In the genomic region with DNA sequence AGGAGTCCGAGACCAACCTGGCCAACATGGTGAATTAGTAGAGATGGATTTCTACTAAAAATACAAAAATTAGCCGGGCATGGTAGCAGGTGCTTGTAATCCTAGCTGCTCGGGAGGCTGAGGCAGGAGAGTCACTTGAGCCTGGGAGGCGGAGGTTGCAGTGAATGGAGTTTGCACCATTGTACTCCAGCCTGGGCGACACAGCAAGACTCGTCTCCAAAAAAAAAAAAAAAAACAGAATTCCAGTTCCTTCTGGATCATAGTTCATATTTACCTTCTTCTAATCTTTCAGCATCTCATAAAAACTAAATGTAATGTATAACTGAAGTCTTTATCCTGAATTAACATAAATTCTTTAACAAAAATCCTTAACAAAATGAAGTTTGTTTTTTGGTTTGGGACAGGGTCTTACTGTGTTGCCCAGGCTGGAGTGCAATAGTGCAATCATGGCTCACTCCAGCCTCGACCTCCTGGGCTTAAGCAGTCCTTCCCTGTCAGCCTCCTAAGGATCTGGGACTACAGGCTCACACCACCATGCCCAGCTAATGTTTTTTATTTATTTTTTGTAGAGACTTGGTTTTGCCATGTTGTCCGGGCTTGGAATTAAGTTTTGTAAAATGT, we compare ENCODE assay signal across 23 cellular contexts. TPM values are rescaled to one million over a fixed set of nuclear protein-coding genes. Genes with fewer than 3 reads are reported as not detected.
A peak's percentile ranks its signal among the peaks of the same experiment; 100 is the strongest.
DNase-seq lines count a peak whose midpoint lies in the region; ATAC-seq and TF ChIP-seq lines count a peak whose summit lies in the region.
"Had no signal": no experiment of that assay in that cellular context is flagged by ENCODE, and none has a peak within 500 bp of the region (broad histone marks: within the 10 kb centered on the region; RNA-seq: fewer than 3 reads in every experiment).

No MANE protein-coding gene starts in this region.

- ATAC-seq in left colon (peak; percentile 83), HG02852 (IDR thresholded peaks at IDR 0.05; ENCODE audit: unreplicated experiment) (no peak)
- no peak for ATAC-seq in stimulated activated effector memory CD8-positive, alpha-beta T cell treated with anti-CD3 and anti-CD28 coated beads, Interleukin-12 subunit alpha, Interleukin-12 subunit beta, amount 100 ng/mL, for 72 hours
- ATAC-seq: GM23338 had no signal

- no peak overlapping the region for H3K4me3 Mint-ChIP-seq in activated CD4-positive, alpha-beta memory T cell treated with anti-CD3 and anti-CD28 coated beads for 36 hours
- H3K4me3 Mint-ChIP-seq in activated CD4-positive, alpha-beta memory T cell treated with anti-CD3 and anti-CD28 coated beads, Interleukin-2, amount 10 ng/mL, durations not matched to agents 7 days and 5 days, result no peak overlapping the region
- H3K4me3 Mint-ChIP-seq in CD14-positive monocyte, result no peak overlapping the region
- no peak overlapping the region for H3K4me3 Mint-ChIP-seq in stimulated activated effector memory CD8-positive, alpha-beta T cell treated with anti-CD3 and anti-CD28 coated beads, Interleukin-12 subunit alpha, Interleukin-12 subunit beta, amount 100 ng/mL, for 72 hours
- H3K4me3 Mint-ChIP-seq: GM23338, H9 had no signal

- no peaks in the 10 kb centered on the region for H3K27me3 Mint-ChIP-seq in activated CD4-positive, alpha-beta memory T cell treated with anti-CD3 and anti-CD28 coated beads for 36 hours
- H3K27me3 Mint-ChIP-seq in activated CD4-positive, alpha-beta memory T cell treated with anti-CD3 and anti-CD28 coated beads, Interleukin-2, amount 10 ng/mL, durations not matched to agents 7 days and 5 days, result no peaks in the 10 kb centered on the region
- H3K27me3 Mint-ChIP-seq in CD14-positive monocyte (ENCODE audit: low read depth in 3 of 3), result peaks cover 0 to 2% (median 0%) of the 10 kb centered on the region in 3 donors

- intact Hi-C loops in activated CD4-positive, alpha-beta memory T cell treated with anti-CD3 and anti-CD28 coated beads for 36 hours (cut with micrococcal nuclease), result no loop called here
- intact Hi-C loops in CD14-positive monocyte (cut with micrococcal nuclease) (no loop called here), left colon (cut with DNase I, micrococcal nuclease) (no loop called here)

- H3K9me3 Mint-ChIP-seq in activated CD4-positive, alpha-beta memory T cell treated with anti-CD3 and anti-CD28 coated beads for 36 hours, result no peaks in the 10 kb centered on the region
- H3K9me3 Mint-ChIP-seq in activated CD4-positive, alpha-beta memory T cell treated with anti-CD3 and anti-CD28 coated beads, Interleukin-2, amount 10 ng/mL, durations not matched to agents 7 days and 5 days, result no peaks in the 10 kb centered on the region
- no peaks in the 10 kb centered on the region for H3K9me3 Mint-ChIP-seq in CD14-positive monocyte
- H3K9me3 Mint-ChIP-seq in stimulated activated effector memory CD8-positive, alpha-beta T cell treated with anti-CD3 and anti-CD28 coated beads, Interleukin-12 subunit alpha, Interleukin-12 subunit beta, amount 100 ng/mL, for 72 hours, result no peaks in the 10 kb centered on the region
- H3K9me3 Mint-ChIP-seq: GM23338, H9 had no signal

- POLR2A ChIA-PET in activated CD4-positive, alpha-beta memory T cell treated with anti-CD3 and anti-CD28 coated beads for 36 hours (lab: Charles Lee), result no interaction called here
- POLR2A ChIA-PET in activated CD4-positive, alpha-beta memory T cell treated with anti-CD3 and anti-CD28 coated beads, Interleukin-2, amount 10 ng/mL, durations not matched to agents 7 days and 5 days (lab: Charles Lee), result no interaction called here

- no peaks in the 10 kb centered on the region for H3K4me1 Mint-ChIP-seq in activated CD4-positive, alpha-beta memory T cell treated with anti-CD3 and anti-CD28 coated beads for 36 hours (ENCODE audit: low read depth)
- H3K4me1 Mint-ChIP-seq in activated CD4-positive, alpha-beta memory T cell treated with anti-CD3 and anti-CD28 coated beads, Interleukin-2, amount 10 ng/mL, durations not matched to agents 7 days and 5 days, result no peaks in the 10 kb centered on the region
- no peaks in the 10 kb centered on the region for H3K4me1 Mint-ChIP-seq in CD14-positive monocyte
- H3K4me1 Mint-ChIP-seq in stimulated activated effector memory CD8-positive, alpha-beta T cell treated with anti-CD3 and anti-CD28 coated beads, Interleukin-12 subunit alpha, Interleukin-12 subunit beta, amount 100 ng/mL, for 72 hours, result no peaks in the 10 kb centered on the region
- H3K4me1 Mint-ChIP-seq: GM23338, H9 had no signal

- TF ChIP-seq CTCF in CD14-positive monocyte (IDR thresholded peaks at IDR 0.05), result no peak
- TF ChIP-seq CTCF in GM20000 (IDR thresholded peaks at IDR 0.05; ENCODE audit: extremely low read depth, missing control alignments), result no peak

- DNase-seq in activated CD4-positive, alpha-beta memory T cell treated with anti-CD3 and anti-CD28 coated beads for 36 hours, result no peak
- DNase-seq in activated CD4-positive, alpha-beta memory T cell treated with anti-CD3 and anti-CD28 coated beads, Interleukin-2, amount 10 ng/mL, durations not matched to agents 7 days and 5 days, result no peak
- DNase-seq in CD14-positive monocyte (ENCODE audit: low spot score), result no peak
- peak; percentile 40 to 41 for DNase-seq in left colon
- DNase-seq in stimulated activated effector memory CD8-positive, alpha-beta T cell treated with anti-CD3 and anti-CD28 coated beads, Interleukin-12 subunit alpha, Interleukin-12 subunit beta, amount 100 ng/mL, for 72 hours (ENCODE audit: low spot score in 2 of 2), result no peak
- no peak for DNase-seq in mesenteric fat pad (ENCODE audit: low spot score)
- no peak for DNase-seq in GM20000 (ENCODE audit: low spot score)
- DNase-seq: 8988T; ACHN; BE2C; H9; KG1; MG63; NCI-H1417; NCI-H1694; NCI-H2029 treated with DMSO at 0.1 percent for 48 hours; NCI-H446 treated with DMSO at 0.1 percent for 48 hours; NCI-H526; NCI-H82; NK-92 treated with Interleukin-12 subunit alpha and Interleukin-12 subunit beta, amount 100 ng/mL, for 24 hours; PC-3 had no signal

- CTCF ChIA-PET in activated CD4-positive, alpha-beta memory T cell treated with anti-CD3 and anti-CD28 coated beads for 36 hours (lab: Charles Lee), result interaction anchor here (0.6 kb wide), 1 partner anchor 18 kb away, joined by 3 read pairs; no protein-coding TSS in a partner anchor
- CTCF ChIA-PET in activated CD4-positive, alpha-beta memory T cell treated with anti-CD3 and anti-CD28 coated beads, Interleukin-2, amount 10 ng/mL, durations not matched to agents 7 days and 5 days (lab: Charles Lee), result no interaction called here

- H3K27ac Mint-ChIP-seq in activated CD4-positive, alpha-beta memory T cell treated with anti-CD3 and anti-CD28 coated beads for 36 hours, result peak overlapping the region; percentile 49
- H3K27ac Mint-ChIP-seq in activated CD4-positive, alpha-beta memory T cell treated with anti-CD3 and anti-CD28 coated beads, Interleukin-2, amount 10 ng/mL, durations not matched to agents 7 days and 5 days, result no peak overlapping the region
- H3K27ac Mint-ChIP-seq in CD14-positive monocyte, result peak overlapping the region in 4 of 7 donors; percentile 30 to 87 (median 74)
- peak overlapping the region; percentile 64 for H3K27ac Mint-ChIP-seq in stimulated activated effector memory CD8-positive, alpha-beta T cell treated with anti-CD3 and anti-CD28 coated beads, Interleukin-12 subunit alpha, Interleukin-12 subunit beta, amount 100 ng/mL, for 72 hours
- H3K27ac Mint-ChIP-seq: GM23338, H9 had no signal

- H3K36me3 Mint-ChIP-seq in activated CD4-positive, alpha-beta memory T cell treated with anti-CD3 and anti-CD28 coated beads for 36 hours, result peaks cover 26% of the 10 kb centered on the region
- H3K36me3 Mint-ChIP-seq in activated CD4-positive, alpha-beta memory T cell treated with anti-CD3 and anti-CD28 coated beads, Interleukin-2, amount 10 ng/mL, durations not matched to agents 7 days and 5 days (ENCODE audit: low read depth), result peaks cover 49% of the 10 kb centered on the region
- H3K36me3 Mint-ChIP-seq in CD14-positive monocyte, result peaks cover 52 to 77% of the 10 kb centered on the region in 2 donors
- H3K36me3 Mint-ChIP-seq in stimulated activated effector memory CD8-positive, alpha-beta T cell treated with anti-CD3 and anti-CD28 coated beads, Interleukin-12 subunit alpha, Interleukin-12 subunit beta, amount 100 ng/mL, for 72 hours, result peaks cover 92% of the 10 kb centered on the region

RNA-seq across cellular contexts. Expression of a gene that starts 37.6 kb away (rescaled TPM):
- 10 to 100 TPM; 48.8 to 56.8 TPM for total RNA-seq in activated CD4-positive, alpha-beta memory T cell treated with anti-CD3 and anti-CD28 coated beads for 36 hours
- total RNA-seq in activated CD4-positive, alpha-beta memory T cell treated with anti-CD3 and anti-CD28 coated beads, Interleukin-2, amount 10 ng/mL, durations not matched to agents 7 days and 5 days, result 10 to 100 TPM; 51.4 to 51.5 TPM
- polyA plus RNA-seq in CD14-positive monocyte, result 10 to 100 TPM; 29.4 to 48.1 TPM
- 100 to 1,000 TPM; 147 to 199 TPM for total RNA-seq in left colon
- total RNA-seq in mesenteric fat pad, result 58.4 TPM

RNA-seq across cellular contexts. Expression of a gene that starts 38.1 kb away (rescaled TPM):
- total RNA-seq in activated CD4-positive, alpha-beta memory T cell treated with anti-CD3 and anti-CD28 coated beads for 36 hours, result 10 to 100 TPM; 48.9 to 51.8 TPM
- 10 to 100 TPM; 51.7 to 59.4 TPM for total RNA-seq in activated CD4-positive, alpha-beta memory T cell treated with anti-CD3 and anti-CD28 coated beads, Interleukin-2, amount 10 ng/mL, durations not matched to agents 7 days and 5 days
- polyA plus RNA-seq in CD14-positive monocyte, result 100 to 1,000 TPM; 122 to 131 TPM
- total RNA-seq in left colon (10 to 100 TPM; 23.9 to 27.8 TPM), mesenteric fat pad (30.0 TPM)

RNA-seq across cellular contexts. Expression of a gene that starts 38.7 kb away (rescaled TPM):
- 10 to 100 TPM; 43.4 to 44.6 TPM for total RNA-seq in activated CD4-positive, alpha-beta memory T cell treated with anti-CD3 and anti-CD28 coated beads for 36 hours
- 10 to 100 TPM; 43.3 to 44.9 TPM for total RNA-seq in activated CD4-positive, alpha-beta memory T cell treated with anti-CD3 and anti-CD28 coated beads, Interleukin-2, amount 10 ng/mL, durations not matched to agents 7 days and 5 days
- 10 to 100 TPM; 17.9 to 22.2 TPM for polyA plus RNA-seq in CD14-positive monocyte
- total RNA-seq in left colon (10 to 100 TPM; 25.2 to 27.6 TPM), mesenteric fat pad (21.3 TPM)

Comparison
In these comparisons a context has a peak if more than half of its experiments do, and no peak if none do; other contexts are left out.
1. DNase-seq: peak in left colon (2 of 2); none in activated CD4-positive, alpha-beta memory T cell treated with anti-CD3 and anti-CD28 coated beads for 36 hours (single experiment), activated CD4-positive, alpha-beta memory T cell treated with anti-CD3 and anti-CD28 coated beads, Interleukin-2, amount 10 ng/mL, durations not matched to agents 7 days and 5 days (single experiment), CD14-positive monocyte (single experiment), stimulated activated effector memory CD8-positive, alpha-beta T cell treated with anti-CD3 and anti-CD28 coated beads, Interleukin-12 subunit alpha, Interleukin-12 subunit beta, amount 100 ng/mL, for 72 hours (0 of 2), mesenteric fat pad (single experiment) and GM20000 (single experiment).